ENCODE assay signal across 1 cellular context in genomic region chr11:706957-707816, GRCh38.
TF ChIP-seq lines count a peak whose summit lies in the region.

No MANE protein-coding gene starts in this region.

TF ChIP-seq in A549, 52 proteins besides CTCF, POLR2A, EP300 and RAD21:
- TF ChIP-seq GATA3 (IDR thresholded peaks at IDR 0.05; ENCODE audit: borderline replicate concordance) (no peak), REST (IDR thresholded peaks at IDR 0.05) (no peak), ZC3H11A (IDR thresholded peaks at IDR 0.05) (no peak), POLR2AphosphoS2 (conservative IDR thresholded peaks at IDR 0.05; ENCODE audit: low read length) (no peak), JUNB (IDR thresholded peaks at IDR 0.05) (no peak), E2F6 (IDR thresholded peaks at IDR 0.05; ENCODE audit: borderline replicate concordance, low read depth) (peak; percentile 59), BCL3 (IDR thresholded peaks at IDR 0.05) (no peak), RARB (CRISPR knock-in tag; IDR thresholded peaks at IDR 0.05) (no peak), KDM5A (IDR thresholded peaks at IDR 0.05) (no peak), ZSCAN20 (CRISPR knock-in tag; IDR thresholded peaks at IDR 0.05) (no peak), TFCP2L1 (CRISPR knock-in tag; IDR thresholded peaks at IDR 0.05) (no peak), TP53 (CRISPR knock-in tag; IDR thresholded peaks at IDR 0.05) (no peak), FOSB (CRISPR knock-in tag; IDR thresholded peaks at IDR 0.05) (no peak), NFE2L2 (conservative IDR thresholded peaks at IDR 0.05; ENCODE audit: low read length) (no peak), MAZ (IDR thresholded peaks at IDR 0.05; ENCODE audit: borderline replicate concordance, low read depth, low read length) (no peak), JUN (IDR thresholded peaks at IDR 0.05) (peak in 1 of 2 experiments; percentile 72; a peak in 3 of 5 replicates), PBX3 (IDR thresholded peaks at IDR 0.05) (no peak; the same call in 1 of the 2 replicates), ATOH8 (CRISPR knock-in tag; IDR thresholded peaks at IDR 0.05; ENCODE audit: low read depth) (no peak), EHF (CRISPR knock-in tag; IDR thresholded peaks at IDR 0.05) (no peak), HOXA7 (CRISPR knock-in tag; IDR thresholded peaks at IDR 0.05) (no peak), FOXS1 (CRISPR knock-in tag; IDR thresholded peaks at IDR 0.05) (no peak), HDAC2 (IDR thresholded peaks at IDR 0.05) (no peak), ESRRA (IDR thresholded peaks at IDR 0.05; ENCODE audit: borderline replicate concordance, low read length) (no peak), CHD4 (IDR thresholded peaks at IDR 0.05; ENCODE audit: borderline replicate concordance) (no peak), FOSL2 (IDR thresholded peaks at IDR 0.05) (no peak), FOSL2 (CRISPR knock-in tag; IDR thresholded peaks at IDR 0.05) (peak; percentile 57), RCOR1 (IDR thresholded peaks at IDR 0.05; ENCODE audit: low read depth, low read length) (no peak), MAFK (IDR thresholded peaks at IDR 0.05; ENCODE audit: partially characterized antibody) (no peak)
